ENCODE assay signal across 28 cellular contexts in genomic region chr15:40516322-40516721, GRCh38.
"Had no signal": no experiment of that assay in that cellular context is flagged by ENCODE, and none has a peak within 500 bp of the region (broad histone marks: within the 10 kb centered on the region; RNA-seq: fewer than 3 reads in every experiment).

No MANE protein-coding gene starts in this region.

- H3K27ac Mint-ChIP-seq: dendritic cell treated with granulocyte-macrophage colony-stimulating factor and Interleukin-4, amounts not matched to agents 40 ng/mL and 50 ng/mL, for 4 days; effector memory CD8-positive, alpha-beta T cell; endodermal cell; mesothelial cell of epicardium; naive B cell had no signal

- DNase-seq: cortex of kidney; effector CD8-positive, alpha-beta T cell; effector memory CD8-positive, alpha-beta T cell; endodermal cell; erythroblast; esophagus squamous epithelium; foreskin fibroblast; foreskin melanocyte; gastrocnemius medialis; glutamatergic neuron; head of caudate nucleus; heart right ventricle; hippocampal formation; left cardiac atrium; left lung; left ventricle myocardium superior; lower lobe of right lung; mesenchymal stem cell; mucosa of descending colon; naive B cell; naive thymus-derived CD8-positive, alpha-beta T cell had no signal

- H3K9me3 Mint-ChIP-seq: dendritic cell treated with granulocyte-macrophage colony-stimulating factor and Interleukin-4, amounts not matched to agents 40 ng/mL and 50 ng/mL, for 4 days; effector memory CD8-positive, alpha-beta T cell; endodermal cell; mesothelial cell of epicardium; naive B cell had no signal

- H3K9me3 ChIP-seq: esophagus squamous epithelium, gastrocnemius medialis, heart right ventricle, left lung, lower lobe of right lung, mucosa of descending colon had no signal

- H3K36me3 ChIP-seq: esophagus squamous epithelium, gastrocnemius medialis, heart right ventricle, left lung, lower lobe of right lung had no signal

- FAIRE-seq: endometrium, islet of Langerhans, keratinocyte had no signal

- H3K36me3 Mint-ChIP-seq: mesothelial cell of epicardium, naive B cell had no signal

- H3K4me3 Mint-ChIP-seq: dendritic cell treated with granulocyte-macrophage colony-stimulating factor and Interleukin-4, amounts not matched to agents 40 ng/mL and 50 ng/mL, for 4 days; effector memory CD8-positive, alpha-beta T cell; endodermal cell; mesothelial cell of epicardium; naive B cell; naive thymus-derived CD8-positive, alpha-beta T cell had no signal

- H3K27ac ChIP-seq: epithelial cell of prostate, esophagus squamous epithelium, gastrocnemius medialis, heart right ventricle, left lung, lower lobe of right lung had no signal

- H3K4me3 ChIP-seq: esophagus squamous epithelium, gastrocnemius medialis, heart right ventricle, left lung, lower lobe of right lung, mucosa of descending colon had no signal

- ATAC-seq: effector memory CD8-positive, alpha-beta T cell; esophagus mucosa; gastrocnemius medialis; heart right ventricle; left cardiac atrium; left lung; left ventricle myocardium superior; lower lobe of right lung; mucosa of descending colon; naive thymus-derived CD8-positive, alpha-beta T cell had no signal

- H3K27me3 ChIP-seq: esophagus squamous epithelium, gastrocnemius medialis had no signal
